Comparison of ENCODE assay signal across 8 cellular contexts in genomic region chr9:127423934-127424668, GRCh38. TPM values are rescaled to one million over a fixed set of nuclear protein-coding genes. Genes with fewer than 3 reads are reported as not detected.
DNase-seq lines count a peak whose midpoint lies in the region; ATAC-seq and TF ChIP-seq lines count a peak whose summit lies in the region.

TSS of gene ZNF79 (plus strand) at chr9:127424382. CDS start at chr9:127424788, 406 bp downstream.

- H3K4me3 ChIP-seq in GM12875 (ENCODE audit: low read depth, low read length) (peak within 1 kb of the TSS; percentile 97), SU-DHL-6 (ENCODE audit: insufficient read depth, low read length, poor library complexity, severe bottlenecking) (peak within 1 kb of the TSS; percentile 64), thoracic aorta (peak within 1 kb of the TSS; percentile 93)

- DNase-seq in NCI-H1417 treated with DMSO at 0.1 percent for 48 hours (lab: John Stamatoyannopoulos, UW) (peak; percentile 91), Right ventricle myocardium inferior (ENCODE audit: missing footprints) (peak; percentile 97), osteocyte (ENCODE audit: extremely low spot score, unreplicated experiment) (peak; percentile 97), thoracic aorta (ENCODE audit: low spot score) (peak; percentile 76)
- DNase-seq in activated naive CD8-positive, alpha-beta T cell treated with anti-CD3 and anti-CD28 coated beads for 36 hours = peak; percentile 94

- intact Hi-C loops in Right ventricle myocardium inferior (cut with DNase I) = loop anchor here (1.0 to 10.0 kb wide), 3 partner anchors 27 to 145 kb away; partner anchors contain the start of genes LRSAM1 and RPL12

- H3K36me3 Mint-ChIP-seq in activated naive CD8-positive, alpha-beta T cell treated with anti-CD3 and anti-CD28 coated beads for 36 hours = peaks cover 40% of the 10 kb centered on the region
- peaks cover 3% of the 10 kb centered on the region for H3K36me3 Mint-ChIP-seq in osteocyte (ENCODE audit: unreplicated experiment)

- no peaks in the 10 kb centered on the region for H3F3A ChIP-seq in SU-DHL-6 (ENCODE audit: insufficient read depth)

- H3K9me2 ChIP-seq in SU-DHL-6 (replicated peaks; ENCODE audit: insufficient read depth, low read length) = no peaks in the 10 kb centered on the region

- H3K9ac ChIP-seq in SU-DHL-6 (ENCODE audit: low read length) = peak within 1 kb of the TSS; percentile 93

- no peaks in the 10 kb centered on the region for H3K9me3 Mint-ChIP-seq in activated naive CD8-positive, alpha-beta T cell treated with anti-CD3 and anti-CD28 coated beads for 36 hours
- no peaks in the 10 kb centered on the region for H3K9me3 Mint-ChIP-seq in osteocyte (ENCODE audit: unreplicated experiment)

- no peaks in the 10 kb centered on the region for H3K36me3 ChIP-seq in SU-DHL-6 (ENCODE audit: low read length)
- no peaks in the 10 kb centered on the region for H3K36me3 ChIP-seq in thoracic aorta

- H2AFZ ChIP-seq in SU-DHL-6 (ENCODE audit: low read depth, low read length, severe bottlenecking) = peak within 1 kb of the TSS; percentile 90

- H3K4me1 Mint-ChIP-seq in activated naive CD8-positive, alpha-beta T cell treated with anti-CD3 and anti-CD28 coated beads for 36 hours = peaks cover 41% of the 10 kb centered on the region
- peaks cover 36% of the 10 kb centered on the region for H3K4me1 Mint-ChIP-seq in osteocyte (ENCODE audit: unreplicated experiment)

- peak within 1 kb of the TSS; percentile 99 for H3K27ac Mint-ChIP-seq in activated naive CD8-positive, alpha-beta T cell treated with anti-CD3 and anti-CD28 coated beads for 36 hours
- peak within 1 kb of the TSS; percentile 99 for H3K27ac Mint-ChIP-seq in osteocyte (ENCODE audit: unreplicated experiment)

- peak within 1 kb of the TSS; percentile 95 for H3K4me3 Mint-ChIP-seq in activated naive CD8-positive, alpha-beta T cell treated with anti-CD3 and anti-CD28 coated beads for 36 hours
- peak within 1 kb of the TSS; percentile 96 for H3K4me3 Mint-ChIP-seq in osteocyte (ENCODE audit: unreplicated experiment)

- H3K4me1 ChIP-seq in thoracic aorta (ENCODE audit: control insufficient read depth in 1 of 2, low read depth in 2 of 2) = peaks cover 11 to 31% of the 10 kb centered on the region in 2 donors

- no peaks in the 10 kb centered on the region for H3K9me3 ChIP-seq in SU-DHL-6 (ENCODE audit: insufficient read depth, low read length)
- no peaks in the 10 kb centered on the region for H3K9me3 ChIP-seq in thoracic aorta

- H3K27me3 Mint-ChIP-seq in activated naive CD8-positive, alpha-beta T cell treated with anti-CD3 and anti-CD28 coated beads for 36 hours = no peaks in the 10 kb centered on the region
- no peaks in the 10 kb centered on the region for H3K27me3 Mint-ChIP-seq in osteocyte (ENCODE audit: unreplicated experiment)

- TF ChIP-seq CTCF in GM12875 (IDR thresholded peaks at IDR 0.05; ENCODE audit: borderline replicate concordance, insufficient read depth, low read depth, low read length) = no peak
- no peak for TF ChIP-seq CTCF in SU-DHL-6 (IDR thresholded peaks at IDR 0.05; ENCODE audit: insufficient read depth, low read length, poor library complexity, severe bottlenecking)
- no peak for TF ChIP-seq CTCF in osteocyte (IDR thresholded peaks at IDR 0.05)
- TF ChIP-seq CTCF in thoracic aorta (IDR thresholded peaks at IDR 0.05) = no peak

- ATAC-seq in HG02798 (IDR thresholded peaks at IDR 0.05; ENCODE audit: poor library complexity, unreplicated experiment) (peak; percentile 90), Right ventricle myocardium inferior (peak; percentile 97), thoracic aorta (ENCODE audit: insufficient number of reproducible peaks, low FRiP score, low read depth) (peak; percentile 89)

- peak within 1 kb of the TSS; percentile 58 for H3K27ac ChIP-seq in SU-DHL-6 (ENCODE audit: low read depth, low read length)
- peak within 1 kb of the TSS; percentile 83 to 94 for H3K27ac ChIP-seq in thoracic aorta

- H3K4me2 ChIP-seq in SU-DHL-6 (ENCODE audit: low read depth, low read length, poor library complexity, severe bottlenecking) = peak within 1 kb of the TSS; percentile 84

- peaks cover 39% of the 10 kb centered on the region for H3K79me2 ChIP-seq in SU-DHL-6 (ENCODE audit: insufficient read depth, low read length)

- H3K27me3 ChIP-seq in SU-DHL-6 (ENCODE audit: low read length) (no peaks in the 10 kb centered on the region), thoracic aorta (replicated peaks; ENCODE audit: insufficient read depth) (no peaks in the 10 kb centered on the region)

- H4K20me1 ChIP-seq in SU-DHL-6 (ENCODE audit: low read depth, low read length) = no peaks in the 10 kb centered on the region

RNA-seq across cellular contexts. Expression of gene ZNF79, which starts in this region (rescaled TPM):
- 1 to 10 TPM; 7.7 to 8.6 TPM for total RNA-seq in activated naive CD8-positive, alpha-beta T cell treated with anti-CD3 and anti-CD28 coated beads for 36 hours
- 6.1 TPM for total RNA-seq in Right ventricle myocardium inferior
- 9.0 and 11.5 TPM in 2 replicates for total RNA-seq in osteocyte
- 10 to 100 TPM in 1 of 2 donors, 1 to 10 TPM in 1; 7.3 to 12.2 TPM for total RNA-seq in thoracic aorta

Comparison
In these comparisons a context has a peak if more than half of its experiments do, and no peak if none do; other contexts are left out.
1. Peak in every context shown above with its lines: DNase-seq, ATAC-seq, H3K4me3 ChIP-seq and H3K27ac ChIP-seq.